In the genomic region with DNA sequence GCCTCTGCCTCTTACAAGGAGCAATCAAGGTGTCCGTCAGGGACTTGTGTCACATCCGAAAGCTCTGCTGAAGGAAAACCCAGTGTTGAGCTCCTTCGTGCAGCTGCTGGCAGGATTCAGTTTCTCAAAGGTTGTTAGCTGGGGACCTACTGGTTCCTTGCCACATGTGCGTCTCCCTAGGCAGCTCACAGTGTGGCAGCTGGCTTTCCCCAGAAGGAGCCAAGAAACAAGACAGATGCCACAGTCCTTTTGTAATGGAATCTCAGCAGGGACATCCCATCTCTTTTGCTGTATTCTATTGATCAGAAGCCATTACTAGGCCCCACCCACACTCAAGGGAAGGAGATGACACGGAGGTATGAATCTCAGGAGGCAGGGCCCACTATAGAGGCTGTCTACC, we compare ENCODE assay signal across 21 cellular contexts.
"Had no signal": no experiment of that assay in that cellular context is flagged by ENCODE, and none has a peak within 500 bp of the region (broad histone marks: within the 10 kb centered on the region; RNA-seq: fewer than 3 reads in every experiment).

No MANE protein-coding gene starts in this region.

- H3K27me3 ChIP-seq: MG63 had no signal

- H3K36me3 ChIP-seq: MG63 had no signal

- H3K9me3 ChIP-seq: SK-N-SH had no signal

- DNase-seq: IMR-90, Karpas-422, KG1, MG63, NCI-H1092, NCI-H1105 treated with DMSO at 0.1 percent for 48 hours, NCI-H1417 treated with DMSO at 0.1 percent for 48 hours, NCI-H146, NCI-H1694 treated with DMSO at 0.1 percent for 48 hours, NCI-H1930, NCI-H2081, NCI-H2107, NCI-H345, NCI-H446 treated with DMSO at 0.1 percent for 48 hours, NCI-H510A treated with DMSO at 0.1 percent for 48 hours, NCI-H526, RPMI8226, SHP77, SK-N-SH, SW 1271 had no signal

- ATAC-seq: HepG2 had no signal

- H3K4me3 ChIP-seq: MG63 had no signal

- H3K4me2 ChIP-seq: SK-N-SH had no signal

- H3K9me2 ChIP-seq: SK-N-SH had no signal
